ENCODE assay signal across 1 cellular context in the genomic region with DNA sequence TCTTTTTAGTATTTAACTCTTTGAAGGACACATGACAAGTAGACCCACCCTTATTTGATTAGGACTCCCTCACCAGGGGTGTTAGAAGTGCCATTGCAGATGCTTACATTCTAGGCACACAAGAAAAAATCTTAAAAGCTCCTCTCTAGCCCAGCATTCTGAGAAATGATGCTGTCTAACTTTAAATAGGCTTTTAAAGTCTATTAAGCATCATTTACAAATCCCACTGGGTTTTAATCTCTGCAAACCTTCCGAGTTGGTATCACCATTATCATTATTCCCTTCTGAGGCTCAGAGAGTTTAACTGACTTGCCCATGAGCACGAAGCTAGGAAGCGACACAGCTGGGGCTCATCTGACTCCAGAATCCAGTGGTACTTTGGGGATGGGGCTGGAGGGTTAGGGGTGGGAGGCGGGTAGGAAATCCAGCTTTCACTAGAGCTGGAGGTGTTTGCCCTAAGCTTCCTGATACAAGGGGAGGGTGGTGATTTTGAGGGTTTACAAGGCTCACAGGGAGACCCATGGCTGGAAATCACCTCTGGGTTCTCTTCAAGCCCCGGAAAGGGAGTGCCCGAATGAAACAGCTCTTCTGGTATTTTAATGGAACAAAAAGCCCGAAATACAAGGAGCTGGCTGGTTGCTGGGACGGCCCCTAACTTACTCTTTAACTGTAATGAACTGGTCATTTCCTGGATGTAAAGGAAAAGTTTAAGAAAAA.
TF ChIP-seq lines count a peak whose summit lies in the region.

No MANE protein-coding gene starts in this region.

TF ChIP-seq in GM23338, 12 proteins besides CTCF, POLR2A, EP300 and RAD21 (continued from another document):
- TF ChIP-seq, protein P1, sequence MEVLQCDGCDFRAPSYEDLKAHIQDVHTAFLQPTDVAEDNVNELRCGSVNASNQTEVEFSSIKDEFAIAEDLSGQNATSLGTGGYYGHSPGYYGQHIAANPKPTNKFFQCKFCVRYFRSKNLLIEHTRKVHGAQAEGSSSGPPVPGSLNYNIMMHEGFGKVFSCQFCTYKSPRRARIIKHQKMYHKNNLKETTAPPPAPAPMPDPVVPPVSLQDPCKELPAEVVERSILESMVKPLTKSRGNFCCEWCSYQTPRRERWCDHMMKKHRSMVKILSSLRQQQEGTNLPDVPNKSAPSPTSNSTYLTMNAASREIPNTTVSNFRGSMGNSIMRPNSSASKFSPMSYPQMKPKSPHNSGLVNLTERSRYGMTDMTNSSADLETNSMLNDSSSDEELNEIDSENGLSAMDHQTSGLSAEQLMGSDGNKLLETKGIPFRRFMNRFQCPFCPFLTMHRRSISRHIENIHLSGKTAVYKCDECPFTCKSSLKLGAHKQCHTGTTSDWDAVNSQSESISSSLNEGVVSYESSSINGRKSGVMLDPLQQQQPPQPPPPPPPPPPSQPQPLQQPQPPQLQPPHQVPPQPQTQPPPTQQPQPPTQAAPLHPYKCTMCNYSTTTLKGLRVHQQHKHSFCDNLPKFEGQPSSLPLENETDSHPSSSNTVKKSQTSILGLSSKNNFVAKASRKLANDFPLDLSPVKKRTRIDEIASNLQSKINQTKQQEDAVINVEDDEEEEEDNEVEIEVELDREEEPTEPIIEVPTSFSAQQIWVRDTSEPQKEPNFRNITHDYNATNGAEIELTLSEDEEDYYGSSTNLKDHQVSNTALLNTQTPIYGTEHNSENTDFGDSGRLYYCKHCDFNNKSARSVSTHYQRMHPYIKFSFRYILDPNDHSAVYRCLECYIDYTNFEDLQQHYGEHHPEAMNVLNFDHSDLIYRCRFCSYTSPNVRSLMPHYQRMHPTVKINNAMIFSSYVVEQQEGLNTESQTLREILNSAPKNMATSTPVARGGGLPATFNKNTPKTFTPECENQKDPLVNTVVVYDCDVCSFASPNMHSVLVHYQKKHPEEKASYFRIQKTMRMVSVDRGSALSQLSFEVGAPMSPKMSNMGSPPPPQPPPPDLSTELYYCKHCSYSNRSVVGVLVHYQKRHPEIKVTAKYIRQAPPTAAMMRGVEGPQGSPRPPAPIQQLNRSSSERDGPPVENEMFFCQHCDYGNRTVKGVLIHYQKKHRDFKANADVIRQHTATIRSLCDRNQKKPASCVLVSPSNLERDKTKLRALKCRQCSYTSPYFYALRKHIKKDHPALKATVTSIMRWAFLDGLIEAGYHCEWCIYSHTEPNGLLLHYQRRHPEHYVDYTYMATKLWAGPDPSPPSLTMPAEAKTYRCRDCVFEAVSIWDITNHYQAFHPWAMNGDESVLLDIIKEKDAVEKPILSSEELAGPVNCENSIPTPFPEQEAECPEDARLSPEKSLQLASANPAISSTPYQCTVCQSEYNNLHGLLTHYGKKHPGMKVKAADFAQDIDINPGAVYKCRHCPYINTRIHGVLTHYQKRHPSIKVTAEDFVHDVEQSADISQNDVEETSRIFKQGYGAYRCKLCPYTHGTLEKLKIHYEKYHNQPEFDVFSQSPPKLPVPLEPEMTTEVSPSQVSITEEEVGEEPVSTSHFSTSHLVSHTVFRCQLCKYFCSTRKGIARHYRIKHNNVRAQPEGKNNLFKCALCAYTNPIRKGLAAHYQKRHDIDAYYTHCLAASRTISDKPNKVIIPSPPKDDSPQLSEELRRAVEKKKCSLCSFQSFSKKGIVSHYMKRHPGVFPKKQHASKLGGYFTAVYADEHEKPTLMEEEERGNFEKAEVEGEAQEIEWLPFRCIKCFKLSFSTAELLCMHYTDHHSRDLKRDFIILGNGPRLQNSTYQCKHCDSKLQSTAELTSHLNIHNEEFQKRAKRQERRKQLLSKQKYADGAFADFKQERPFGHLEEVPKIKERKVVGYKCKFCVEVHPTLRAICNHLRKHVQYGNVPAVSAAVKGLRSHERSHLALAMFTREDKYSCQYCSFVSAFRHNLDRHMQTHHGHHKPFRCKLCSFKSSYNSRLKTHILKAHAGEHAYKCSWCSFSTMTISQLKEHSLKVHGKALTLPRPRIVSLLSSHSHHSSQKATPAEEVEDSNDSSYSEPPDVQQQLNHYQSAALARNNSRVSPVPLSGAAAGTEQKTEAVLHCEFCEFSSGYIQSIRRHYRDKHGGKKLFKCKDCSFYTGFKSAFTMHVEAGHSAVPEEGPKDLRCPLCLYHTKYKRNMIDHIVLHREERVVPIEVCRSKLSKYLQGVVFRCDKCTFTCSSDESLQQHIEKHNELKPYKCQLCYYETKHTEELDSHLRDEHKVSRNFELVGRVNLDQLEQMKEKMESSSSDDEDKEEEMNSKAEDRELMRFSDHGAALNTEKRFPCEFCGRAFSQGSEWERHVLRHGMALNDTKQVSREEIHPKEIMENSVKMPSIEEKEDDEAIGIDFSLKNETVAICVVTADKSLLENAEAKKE (CRISPR knock-in tag; IDR thresholded peaks at IDR 0.05) = no peak
- TF ChIP-seq NANOG (IDR thresholded peaks at IDR 0.05; ENCODE audit: borderline replicate concordance) (no peak), CREB1 (CRISPR knock-in tag; IDR thresholded peaks at IDR 0.05; ENCODE audit: low read depth) (no peak), EZH2 (IDR thresholded peaks at IDR 0.05; ENCODE audit: low read depth, unreplicated experiment) (no peak), POLR2AphosphoS5 (IDR thresholded peaks at IDR 0.05; ENCODE audit: low read depth) (no peak), ZNF114 (CRISPR knock-in tag; IDR thresholded peaks at IDR 0.05) (no peak), JUNB (IDR thresholded peaks at IDR 0.05; ENCODE audit: unreplicated experiment) (no peak), ZNF331 (CRISPR knock-in tag; IDR thresholded peaks at IDR 0.05; ENCODE audit: low read depth) (no peak), EZH2phosphoT487 (IDR thresholded peaks at IDR 0.05; ENCODE audit: unreplicated experiment) (no peak)
- TF ChIP-seq, protein P2, sequence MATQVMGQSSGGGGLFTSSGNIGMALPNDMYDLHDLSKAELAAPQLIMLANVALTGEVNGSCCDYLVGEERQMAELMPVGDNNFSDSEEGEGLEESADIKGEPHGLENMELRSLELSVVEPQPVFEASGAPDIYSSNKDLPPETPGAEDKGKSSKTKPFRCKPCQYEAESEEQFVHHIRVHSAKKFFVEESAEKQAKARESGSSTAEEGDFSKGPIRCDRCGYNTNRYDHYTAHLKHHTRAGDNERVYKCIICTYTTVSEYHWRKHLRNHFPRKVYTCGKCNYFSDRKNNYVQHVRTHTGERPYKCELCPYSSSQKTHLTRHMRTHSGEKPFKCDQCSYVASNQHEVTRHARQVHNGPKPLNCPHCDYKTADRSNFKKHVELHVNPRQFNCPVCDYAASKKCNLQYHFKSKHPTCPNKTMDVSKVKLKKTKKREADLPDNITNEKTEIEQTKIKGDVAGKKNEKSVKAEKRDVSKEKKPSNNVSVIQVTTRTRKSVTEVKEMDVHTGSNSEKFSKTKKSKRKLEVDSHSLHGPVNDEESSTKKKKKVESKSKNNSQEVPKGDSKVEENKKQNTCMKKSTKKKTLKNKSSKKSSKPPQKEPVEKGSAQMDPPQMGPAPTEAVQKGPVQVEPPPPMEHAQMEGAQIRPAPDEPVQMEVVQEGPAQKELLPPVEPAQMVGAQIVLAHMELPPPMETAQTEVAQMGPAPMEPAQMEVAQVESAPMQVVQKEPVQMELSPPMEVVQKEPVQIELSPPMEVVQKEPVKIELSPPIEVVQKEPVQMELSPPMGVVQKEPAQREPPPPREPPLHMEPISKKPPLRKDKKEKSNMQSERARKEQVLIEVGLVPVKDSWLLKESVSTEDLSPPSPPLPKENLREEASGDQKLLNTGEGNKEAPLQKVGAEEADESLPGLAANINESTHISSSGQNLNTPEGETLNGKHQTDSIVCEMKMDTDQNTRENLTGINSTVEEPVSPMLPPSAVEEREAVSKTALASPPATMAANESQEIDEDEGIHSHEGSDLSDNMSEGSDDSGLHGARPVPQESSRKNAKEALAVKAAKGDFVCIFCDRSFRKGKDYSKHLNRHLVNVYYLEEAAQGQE (IDR thresholded peaks at IDR 0.05; ENCODE audit: unreplicated experiment) = no peak
- TF ChIP-seq, protein P3, sequence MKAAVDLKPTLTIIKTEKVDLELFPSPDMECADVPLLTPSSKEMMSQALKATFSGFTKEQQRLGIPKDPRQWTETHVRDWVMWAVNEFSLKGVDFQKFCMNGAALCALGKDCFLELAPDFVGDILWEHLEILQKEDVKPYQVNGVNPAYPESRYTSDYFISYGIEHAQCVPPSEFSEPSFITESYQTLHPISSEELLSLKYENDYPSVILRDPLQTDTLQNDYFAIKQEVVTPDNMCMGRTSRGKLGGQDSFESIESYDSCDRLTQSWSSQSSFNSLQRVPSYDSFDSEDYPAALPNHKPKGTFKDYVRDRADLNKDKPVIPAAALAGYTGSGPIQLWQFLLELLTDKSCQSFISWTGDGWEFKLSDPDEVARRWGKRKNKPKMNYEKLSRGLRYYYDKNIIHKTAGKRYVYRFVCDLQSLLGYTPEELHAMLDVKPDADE (IDR thresholded peaks at IDR 0.05) = no peak
